ENCODE assay signal across 8 cellular contexts in genomic region chr1:52636701-52637695, GRCh38. TPM values are rescaled to one million over a fixed set of nuclear protein-coding genes. Genes with fewer than 3 reads are reported as not detected.
DNase-seq lines count a peak whose midpoint lies in the region; ATAC-seq and TF ChIP-seq lines count a peak whose summit lies in the region.

No MANE protein-coding gene starts in this region.

- H3K36me3 Mint-ChIP-seq in activated naive CD8-positive, alpha-beta T cell treated with anti-CD3 and anti-CD28 coated beads, Interleukin-2, amount 10 ng/mL, durations not matched to agents 7 days and 5 days = peaks cover 19% of the 10 kb centered on the region
- H3K36me3 Mint-ChIP-seq in osteocyte (ENCODE audit: unreplicated experiment) = no peaks in the 10 kb centered on the region

- peaks cover 9% of the 10 kb centered on the region for H3K4me1 ChIP-seq in PC-9 (replicated peaks; ENCODE audit: insufficient read depth)

- H3K4me2 ChIP-seq in PC-9 = no peak overlapping the region

- ATAC-seq in GM19025 (IDR thresholded peaks at IDR 0.05; ENCODE audit: low read depth, unreplicated experiment) (peak; percentile 67), HG03039 (IDR thresholded peaks at IDR 0.05; ENCODE audit: unreplicated experiment) (peak; percentile 66)
- peak; percentile 65 for ATAC-seq in activated naive CD8-positive, alpha-beta T cell treated with anti-CD3 and anti-CD28 coated beads, Interleukin-2, amount 10 ng/mL, durations not matched to agents 7 days and 5 days (ENCODE audit: low read depth)

- BruUV-seq in PC-9 (replicated peaks; lab: Mats Ljungman, UMichigan) = no TSS peak

- DNase-seq in SKM-1 treated with dmso at 0.1 percent for 144 hours (lab: John Stamatoyannopoulos, UW; ENCODE audit: unreplicated experiment) = peak; percentile 98
- DNase-seq in activated naive CD8-positive, alpha-beta T cell treated with anti-CD3 and anti-CD28 coated beads, Interleukin-2, amount 10 ng/mL, durations not matched to agents 7 days and 5 days = peak; percentile 71
- peak; percentile 47 to 59 (median 54) for DNase-seq in stimulated activated CD4-positive, alpha-beta T cell treated with anti-CD3 and anti-CD28 coated beads, Interleukin-12 subunit alpha, Interleukin-12 subunit beta, amount 100 ng/mL, for 48 hours (ENCODE audit: low read depth in 2 of 3, low spot score in 1 of 3)
- no peak for DNase-seq in osteocyte (ENCODE audit: extremely low spot score, unreplicated experiment)
- no peak for DNase-seq in hepatic stellate cell (ENCODE audit: low spot score)
- DNase-seq in PC-9 = no peak

- peak overlapping the region; percentile 100 for H3K27ac Mint-ChIP-seq in activated naive CD8-positive, alpha-beta T cell treated with anti-CD3 and anti-CD28 coated beads, Interleukin-2, amount 10 ng/mL, durations not matched to agents 7 days and 5 days
- H3K27ac Mint-ChIP-seq in osteocyte (ENCODE audit: unreplicated experiment) = no peak overlapping the region

- H3K36me3 ChIP-seq in PC-9 (ENCODE audit: low read depth) = no peaks in the 10 kb centered on the region

- H3K9me3 Mint-ChIP-seq in activated naive CD8-positive, alpha-beta T cell treated with anti-CD3 and anti-CD28 coated beads, Interleukin-2, amount 10 ng/mL, durations not matched to agents 7 days and 5 days = peaks cover 3% of the 10 kb centered on the region
- no peaks in the 10 kb centered on the region for H3K9me3 Mint-ChIP-seq in osteocyte (ENCODE audit: unreplicated experiment)

- intact Hi-C loops in PC-9 (cut with micrococcal nuclease; ENCODE audit: unreplicated experiment) = no loop called here

- no peak overlapping the region for H3K27ac ChIP-seq in PC-9

- no peaks in the 10 kb centered on the region for H3F3A ChIP-seq in PC-9 (ENCODE audit: insufficient read depth, low read depth)

- H3K79me2 ChIP-seq in PC-9 (ENCODE audit: low read depth) = no peaks in the 10 kb centered on the region

- no peaks in the 10 kb centered on the region for H3K27me3 ChIP-seq in PC-9 (ENCODE audit: insufficient read depth, low read depth)

- H3K9me3 ChIP-seq in PC-9 (ENCODE audit: insufficient read depth, low read depth) = no peaks in the 10 kb centered on the region; the same call in 1 of the 2 replicates

- CTCF ChIA-PET in PC-9 (lab: Charles Lee) = interaction anchor here (0.6 kb wide), 2 partner anchors 26 to 79 kb away, joined by 3 to 9 read pairs; no protein-coding TSS in a partner anchor

- H3K4me3 Mint-ChIP-seq in activated naive CD8-positive, alpha-beta T cell treated with anti-CD3 and anti-CD28 coated beads, Interleukin-2, amount 10 ng/mL, durations not matched to agents 7 days and 5 days = peak overlapping the region; percentile 82
- H3K4me3 Mint-ChIP-seq in osteocyte (ENCODE audit: unreplicated experiment) = no peak overlapping the region

- POLR2A ChIA-PET in activated naive CD8-positive, alpha-beta T cell treated with anti-CD3 and anti-CD28 coated beads, Interleukin-2, amount 10 ng/mL, durations not matched to agents 7 days and 5 days (lab: Charles Lee) = interaction anchor here (1.0 to 4.9 kb wide), 3 partner anchors 21 to 84 kb away, joined by 3 to 34 read pairs (median 8); partner anchors contain the start of gene TUT4
- POLR2A ChIA-PET in PC-9 (lab: Charles Lee; ENCODE audit: unreplicated experiment) = no interaction called here

- H3K27me3 Mint-ChIP-seq in activated naive CD8-positive, alpha-beta T cell treated with anti-CD3 and anti-CD28 coated beads, Interleukin-2, amount 10 ng/mL, durations not matched to agents 7 days and 5 days = no peaks in the 10 kb centered on the region
- H3K27me3 Mint-ChIP-seq in osteocyte (ENCODE audit: unreplicated experiment) = peaks cover 19% of the 10 kb centered on the region

- H4K20me1 ChIP-seq in PC-9 (ENCODE audit: insufficient read depth) = no peaks in the 10 kb centered on the region

- H3K9me2 ChIP-seq in PC-9 (ENCODE audit: insufficient read depth) = no peaks in the 10 kb centered on the region

- TF ChIP-seq CTCF in osteocyte (IDR thresholded peaks at IDR 0.05) = no peak
- TF ChIP-seq CTCF in PC-9 (conservative IDR thresholded peaks at IDR 0.05) = no peak

- no peak overlapping the region for H3K4me3 ChIP-seq in PC-9

- no peak overlapping the region for H2AFZ ChIP-seq in PC-9

- peaks cover 55% of the 10 kb centered on the region for H3K4me1 Mint-ChIP-seq in activated naive CD8-positive, alpha-beta T cell treated with anti-CD3 and anti-CD28 coated beads, Interleukin-2, amount 10 ng/mL, durations not matched to agents 7 days and 5 days
- H3K4me1 Mint-ChIP-seq in osteocyte (ENCODE audit: unreplicated experiment) = peaks cover 5% of the 10 kb centered on the region

RNA-seq across cellular contexts. Expression of gene SHISAL2A, which starts 4.0 kb away (rescaled TPM):
- total RNA-seq in activated naive CD8-positive, alpha-beta T cell treated with anti-CD3 and anti-CD28 coated beads, Interleukin-2, amount 10 ng/mL, durations not matched to agents 7 days and 5 days = 10 to 100 TPM; 27.9 to 28.8 TPM
- total RNA-seq in osteocyte (not detected in 2 replicates), PC-9 (2021) (not detected in 2 replicates)

RNA-seq across cellular contexts. Expression of gene GPX7, which starts 34.8 kb away (rescaled TPM):
- total RNA-seq in activated naive CD8-positive, alpha-beta T cell treated with anti-CD3 and anti-CD28 coated beads, Interleukin-2, amount 10 ng/mL, durations not matched to agents 7 days and 5 days = 10 to 100 TPM; 13.5 to 13.9 TPM
- total RNA-seq in osteocyte = 36.1 and 37.7 TPM in 2 replicates
- total RNA-seq in PC-9 (2021) = 0.43 TPM in 1 of 2 replicates, not detected in the other

Comparison
In these comparisons a context has a peak if more than half of its experiments do, and no peak if none do; other contexts are left out.
1. DNase-seq: peak in SKM-1 treated with dmso at 0.1 percent for 144 hours (single experiment), activated naive CD8-positive, alpha-beta T cell treated with anti-CD3 and anti-CD28 coated beads, Interleukin-2, amount 10 ng/mL, durations not matched to agents 7 days and 5 days (single experiment) and stimulated activated CD4-positive, alpha-beta T cell treated with anti-CD3 and anti-CD28 coated beads, Interleukin-12 subunit alpha, Interleukin-12 subunit beta, amount 100 ng/mL, for 48 hours (3 of 3); none in osteocyte (single experiment), hepatic stellate cell (single experiment) and PC-9 (0 of 2).
2. RNA of gene SHISAL2A, which starts 4.0 kb away (total RNA-seq): 27.9 to 28.8 TPM in activated naive CD8-positive, alpha-beta T cell treated with anti-CD3 and anti-CD28 coated beads, Interleukin-2, amount 10 ng/mL, durations not matched to agents 7 days and 5 days; not detected in osteocyte and not detected in PC-9; every median in the first group is over 10 times any median in the second.
3. RNA of gene GPX7, which starts 34.8 kb away (total RNA-seq): 36.1 to 37.7 TPM in osteocyte and 13.5 to 13.9 TPM in activated naive CD8-positive, alpha-beta T cell treated with anti-CD3 and anti-CD28 coated beads, Interleukin-2, amount 10 ng/mL, durations not matched to agents 7 days and 5 days; 0.43 TPM in PC-9; every median in the first group is over 10 times any median in the second.
4. Peak in every context shown above with its lines, with median percentiles within 50 percentile points of each other: ATAC-seq.